In genomic region chr16:5020551-5020950, GRCh38 we compare ENCODE assay signal across 13 cellular contexts. TPM values are rescaled to one million over a fixed set of nuclear protein-coding genes. Genes with fewer than 3 reads are reported as not detected.
"Had no signal": no experiment of that assay in that cellular context is flagged by ENCODE, and none has a peak within 500 bp of the region (broad histone marks: within the 10 kb centered on the region; RNA-seq: fewer than 3 reads in every experiment).

No MANE protein-coding gene starts in this region.

- H3K27me3 Mint-ChIP-seq: activated CD4-positive, alpha-beta memory T cell treated with anti-CD3 and anti-CD28 coated beads, Interleukin-2, amount 10 ng/mL, durations not matched to agents 7 days and 5 days; activated naive CD8-positive, alpha-beta T cell treated with anti-CD3 and anti-CD28 coated beads, Interleukin-2, amount 50 U/mL, for 24 hours had no signal

- H3K27me3 ChIP-seq: transverse colon had no signal

- H3K9me3 Mint-ChIP-seq: activated CD4-positive, alpha-beta memory T cell treated with anti-CD3 and anti-CD28 coated beads, Interleukin-2, amount 10 ng/mL, durations not matched to agents 7 days and 5 days; activated naive CD8-positive, alpha-beta T cell treated with anti-CD3 and anti-CD28 coated beads, Interleukin-2, amount 50 U/mL, for 24 hours; naive thymus-derived CD8-positive, alpha-beta T cell had no signal

- DNase-seq: activated CD4-positive, alpha-beta memory T cell treated with anti-CD3 and anti-CD28 coated beads, Interleukin-2, amount 10 ng/mL, durations not matched to agents 7 days and 5 days; activated naive CD8-positive, alpha-beta T cell treated with anti-CD3 and anti-CD28 coated beads, Interleukin-2, amount 50 U/mL, for 24 hours; activated T-cell treated with anti-CD3 and anti-CD28 coated beads, Interleukin-2, amount 50 U/mL, for 48 hours; effector memory CD4-positive, alpha-beta T cell; left cardiac atrium; naive thymus-derived CD8-positive, alpha-beta T cell; stimulated activated CD4-positive, alpha-beta T cell treated with anti-CD3 and anti-CD28 coated beads, Interleukin-15, amount 100 ng/mL, for 24 hours; T-helper 9 cell; transverse colon had no signal

- H3K4me1 Mint-ChIP-seq: activated CD4-positive, alpha-beta memory T cell treated with anti-CD3 and anti-CD28 coated beads, Interleukin-2, amount 10 ng/mL, durations not matched to agents 7 days and 5 days; activated naive CD8-positive, alpha-beta T cell treated with anti-CD3 and anti-CD28 coated beads, Interleukin-2, amount 50 U/mL, for 24 hours; naive thymus-derived CD8-positive, alpha-beta T cell had no signal

- H3K4me3 Mint-ChIP-seq: activated CD4-positive, alpha-beta memory T cell treated with anti-CD3 and anti-CD28 coated beads, Interleukin-2, amount 10 ng/mL, durations not matched to agents 7 days and 5 days; activated naive CD8-positive, alpha-beta T cell treated with anti-CD3 and anti-CD28 coated beads, Interleukin-2, amount 50 U/mL, for 24 hours; naive thymus-derived CD8-positive, alpha-beta T cell had no signal

- H3K9me3 ChIP-seq: transverse colon had no signal

- H3K27ac Mint-ChIP-seq: activated CD4-positive, alpha-beta memory T cell treated with anti-CD3 and anti-CD28 coated beads, Interleukin-2, amount 10 ng/mL, durations not matched to agents 7 days and 5 days; activated naive CD8-positive, alpha-beta T cell treated with anti-CD3 and anti-CD28 coated beads, Interleukin-2, amount 50 U/mL, for 24 hours; naive thymus-derived CD8-positive, alpha-beta T cell had no signal

- H3K27ac ChIP-seq: coronary artery, epithelial cell of prostate, transverse colon had no signal

RNA-seq across cellular contexts. Expression of gene C16orf89, which starts 45.2 kb away (rescaled TPM):
- total RNA-seq: activated CD4-positive, alpha-beta memory T cell treated with anti-CD3 and anti-CD28 coated beads, Interleukin-2, amount 10 ng/mL, durations not matched to agents 7 days and 5 days; mononuclear cell; naive thymus-derived CD8-positive, alpha-beta T cell; osteocyte had no signal
